In the genomic region with DNA sequence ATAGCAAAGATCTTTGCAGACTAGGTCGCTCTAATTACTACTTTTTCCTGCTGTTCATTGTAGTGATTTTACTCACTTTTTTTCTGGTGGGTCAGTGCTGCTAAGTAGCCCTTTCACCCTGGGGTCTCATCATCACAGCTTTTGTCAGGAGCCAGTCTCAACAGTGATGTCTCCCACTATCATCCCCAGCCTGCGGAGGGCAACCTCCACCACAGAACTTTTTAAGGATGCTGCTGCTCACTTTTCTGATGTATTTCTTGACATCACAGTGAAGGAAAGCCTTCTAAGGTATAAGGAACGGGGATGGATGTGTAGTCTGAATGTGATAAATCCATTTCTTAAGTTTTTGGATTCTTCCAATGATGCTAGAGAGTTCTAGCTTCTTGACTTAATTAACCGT, we compare ENCODE assay signal across 10 cellular contexts.
DNase-seq lines count a peak whose midpoint lies in the region; ATAC-seq, FAIRE-seq and TF ChIP-seq lines count a peak whose summit lies in the region.
"Had no signal": no experiment of that assay in that cellular context is flagged by ENCODE, and none has a peak within 500 bp of the region (broad histone marks: within the 10 kb centered on the region; RNA-seq: fewer than 3 reads in every experiment).

No MANE protein-coding gene starts in this region.

- peak; percentile 49 for ATAC-seq in GM18868 (IDR thresholded peaks at IDR 0.05; ENCODE audit: unreplicated experiment)
- ATAC-seq in HG03039 (IDR thresholded peaks at IDR 0.05; ENCODE audit: unreplicated experiment), result no peak
- ATAC-seq: left lung had no signal

- no peak overlapping the region for H3K4me3 ChIP-seq in BE2C (ENCODE audit: low read depth, low read length)
- H3K4me3 ChIP-seq in kidney (ENCODE audit: low read length in 2 of 2), result no peak overlapping the region
- H3K4me3 ChIP-seq: left lung had no signal

- no peak for DNase-seq in BE2C
- peak; percentile 6 for DNase-seq in SK-N-DZ (ENCODE audit: low spot score)
- DNase-seq in iPS-NIHi11 (ENCODE audit: low spot score), result peak; percentile 14
- DNase-seq in kidney, result no peak
- no peak for DNase-seq in stimulated activated CD8-positive, alpha-beta memory T cell treated with anti-CD3 and anti-CD28 coated beads, Interleukin-4, amount 100 ng/mL, for 48 hours
- no peak for DNase-seq in activated CD8-positive, alpha-beta memory T cell treated with anti-CD3 and anti-CD28 coated beads, Interleukin-2, amount 50 U/mL, for 48 hours
- DNase-seq: activated B cell treated with CpG ODN at 0.5 μM for 24 hours, left lung had no signal

- no peaks in the 10 kb centered on the region for H3K27me3 ChIP-seq in BE2C
- H3K27me3 ChIP-seq: left lung had no signal

- no peaks in the 10 kb centered on the region for H3K4me1 ChIP-seq in BE2C
- H3K4me1 ChIP-seq in kidney (ENCODE audit: control insufficient read depth in 1 of 2, insufficient read depth in 1 of 2, low read depth in 1 of 2, low read length in 2 of 2), result no peaks in the 10 kb centered on the region
- H3K4me1 ChIP-seq: left lung had no signal

- no peaks in the 10 kb centered on the region; the same call in 1 of the 2 replicates for H3K9me3 ChIP-seq in BE2C
- no peaks in the 10 kb centered on the region for H3K9me3 ChIP-seq in kidney (ENCODE audit: control insufficient read depth in 1 of 2, low read length in 2 of 2)
- H3K9me3 ChIP-seq: left lung had no signal

- no peaks in the 10 kb centered on the region for H3K36me3 ChIP-seq in BE2C
- H3K36me3 ChIP-seq in kidney (ENCODE audit: control insufficient read depth in 1 of 2, insufficient read depth in 2 of 2, low read length in 2 of 2), result no peaks in the 10 kb centered on the region
- H3K36me3 ChIP-seq: left lung had no signal

- no peak for FAIRE-seq in kidney (lab: Jason Lieb, UNC)

- no peak overlapping the region for H3K9ac ChIP-seq in kidney (ENCODE audit: low read length in 2 of 2)

- intact Hi-C loops in kidney (cut with DNase I), result no loop called here

- H3K27ac ChIP-seq in kidney (ENCODE audit: low read depth in 2 of 2, low read length in 2 of 2), result no peak overlapping the region
- H3K27ac ChIP-seq: left lung had no signal

- TF ChIP-seq CTCF in BE2C (IDR thresholded peaks at IDR 0.05; ENCODE audit: low read depth, low read length), result 0 out of 2 replicates have a peak, but pooled peaks have one; percentile 12
- no peak for TF ChIP-seq CTCF in kidney (IDR thresholded peaks at IDR 0.05; ENCODE audit: borderline replicate concordance, extremely low read depth, insufficient read depth)

Comparison
In these comparisons a context has a peak if more than half of its experiments do, and no peak if none do; other contexts are left out.
1. DNase-seq: peak in SK-N-DZ (single experiment) and iPS-NIHi11 (single experiment); none in BE2C (single experiment), kidney (single experiment), stimulated activated CD8-positive, alpha-beta memory T cell treated with anti-CD3 and anti-CD28 coated beads, Interleukin-4, amount 100 ng/mL, for 48 hours (single experiment) and activated CD8-positive, alpha-beta memory T cell treated with anti-CD3 and anti-CD28 coated beads, Interleukin-2, amount 50 U/mL, for 48 hours (single experiment).